23 cellular contexts compared by ENCODE assay signal in genomic region chr15:90760661-90761232, GRCh38. TPM values are rescaled to one million over a fixed set of nuclear protein-coding genes. Genes with fewer than 3 reads are reported as not detected.
DNase-seq lines count a peak whose midpoint lies in the region; ATAC-seq and TF ChIP-seq lines count a peak whose summit lies in the region.
"Had no signal": no experiment of that assay in that cellular context is flagged by ENCODE, and none has a peak within 500 bp of the region (broad histone marks: within the 10 kb centered on the region; RNA-seq: fewer than 3 reads in every experiment).

No MANE protein-coding gene starts in this region.

- no peak for ATAC-seq in natural killer cell treated with Interleukin-12 subunit alpha and Interleukin-12 subunit beta and Interleukin-15 and Interleukin-18, amount 100 ng/mL, for 72 hours
- no peak for ATAC-seq in natural killer cell
- ATAC-seq in HG03460 (IDR thresholded peaks at IDR 0.05; ENCODE audit: unreplicated experiment) = no peak
- ATAC-seq in HG02763 (IDR thresholded peaks at IDR 0.05; ENCODE audit: unreplicated experiment) = no peak
- ATAC-seq: activated T-cell treated with anti-CD3 and anti-CD28 coated beads, Interleukin-2, amount 50 U/mL, for 72 hours; T-cell had no signal

- peak overlapping the region; percentile 30 to 35 for H3K27ac Mint-ChIP-seq in natural killer cell treated with Interleukin-12 subunit alpha and Interleukin-12 subunit beta and Interleukin-15 and Interleukin-18, amount 100 ng/mL, for 72 hours
- no peak overlapping the region for H3K27ac Mint-ChIP-seq in natural killer cell
- H3K27ac Mint-ChIP-seq: T-cell had no signal

- no peak for DNase-seq in natural killer cell treated with Interleukin-12 subunit alpha and Interleukin-12 subunit beta and Interleukin-15 and Interleukin-18, amount 100 ng/mL, for 72 hours (ENCODE audit: low spot score)
- DNase-seq in natural killer cell (no peak), caudate nucleus (lab: John Stamatoyannopoulos, UW) (no peak), mesendoderm (peak; percentile 14), tibial nerve (ENCODE audit: low spot score in 2 of 2) (no peak), COLO668 (lab: John Stamatoyannopoulos, UW; ENCODE audit: unreplicated experiment) (no peak)
- DNase-seq: activated CD4-positive, alpha-beta T cell treated with anti-CD3 and anti-CD28 coated beads for 1 hour; activated naive CD4-positive, alpha-beta T cell treated with anti-CD3 and anti-CD28 coated beads, Interleukin-2, amount 50 U/mL, for 16 hours; activated T-cell treated with anti-CD3 and anti-CD28 coated beads, Interleukin-2, amount 50 U/mL, for 72 hours; aorta; erythroblast; GDM1; KBM-7; MM.1S; NCI-H2171 treated with DMSO at 0.1 percent for 48 hours; NCI-H526 treated with DMSO at 0.1 percent for 48 hours; T-cell; testis had no signal

- H3K18ac ChIP-seq in mesendoderm (ENCODE audit: low read length) = no peak overlapping the region

- no peaks in the 10 kb centered on the region for H3K27me3 ChIP-seq in mesendoderm (ENCODE audit: insufficient read depth, low read length, poor library complexity)
- H3K27me3 ChIP-seq in tibial nerve = no peaks in the 10 kb centered on the region
- H3K27me3 ChIP-seq: testis had no signal

- no peak overlapping the region for H3K4me3 Mint-ChIP-seq in natural killer cell treated with Interleukin-12 subunit alpha and Interleukin-12 subunit beta and Interleukin-15 and Interleukin-18, amount 100 ng/mL, for 72 hours
- no peak overlapping the region for H3K4me3 Mint-ChIP-seq in natural killer cell
- H3K4me3 Mint-ChIP-seq: activated T-cell treated with anti-CD3 and anti-CD28 coated beads, Interleukin-2, amount 50 U/mL, for 72 hours; central memory CD8-positive, alpha-beta T cell; neural crest cell; T-cell had no signal

- peaks cover 8 to 19% of the 10 kb centered on the region in 2 donors for H3K4me1 Mint-ChIP-seq in natural killer cell treated with Interleukin-12 subunit alpha and Interleukin-12 subunit beta and Interleukin-15 and Interleukin-18, amount 100 ng/mL, for 72 hours (ENCODE audit: low read depth in 2 of 2)
- peaks cover 0 to 11% of the 10 kb centered on the region in 2 donors for H3K4me1 Mint-ChIP-seq in natural killer cell
- H3K4me1 Mint-ChIP-seq: central memory CD8-positive, alpha-beta T cell; T-cell had no signal

- peaks cover 39% of the 10 kb centered on the region for H3K36me3 Mint-ChIP-seq in natural killer cell treated with Interleukin-12 subunit alpha and Interleukin-12 subunit beta and Interleukin-15 and Interleukin-18, amount 100 ng/mL, for 72 hours
- peaks cover 14% of the 10 kb centered on the region for H3K36me3 Mint-ChIP-seq in natural killer cell

- H3K27ac ChIP-seq in caudate nucleus (ENCODE audit: low read depth, low read length) (peak overlapping the region; percentile 79), mesendoderm (ENCODE audit: low read depth, low read length) (no peak overlapping the region), tibial nerve (peak overlapping the region; percentile 4 to 83 (median 61))
- H3K27ac ChIP-seq: prostate gland, testis had no signal

- no peak overlapping the region for H2BK5ac ChIP-seq in mesendoderm (ENCODE audit: low read length)

- H3K4me1 ChIP-seq in mesendoderm (ENCODE audit: control insufficient read depth, low read depth, low read length) = no peaks in the 10 kb centered on the region
- H3K4me1 ChIP-seq in tibial nerve = peaks cover 0 to 38% (median 6%) of the 10 kb centered on the region in 4 donors
- H3K4me1 ChIP-seq: prostate gland had no signal

- H2AK5ac ChIP-seq in mesendoderm (ENCODE audit: low read length) = no peak overlapping the region

- no peaks in the 10 kb centered on the region for H3K9me3 ChIP-seq in tibial nerve
- H3K9me3 ChIP-seq: prostate gland, testis had no signal

- no peak overlapping the region for H3K4me2 ChIP-seq in mesendoderm (ENCODE audit: low read length)

- WGBS in mesendoderm (ENCODE audit: extremely low coverage, insufficient coverage, low lambda C conversion rate) = no CpG with 5 or more reads among the region's 1 CpG
- WGBS in tibial nerve, 2 donors = 52 to 71% methylated on average over 1 of the region's 1 CpG

- no peak for TF ChIP-seq EP300 in tibial nerve (IDR thresholded peaks at IDR 0.05)

- no peaks in the 10 kb centered on the region for H3K36me3 ChIP-seq in mesendoderm (ENCODE audit: control insufficient read depth, insufficient read depth, low read length)
- no peaks in the 10 kb centered on the region for H3K36me3 ChIP-seq in tibial nerve
- H3K36me3 ChIP-seq: prostate gland had no signal

- H4K8ac ChIP-seq in mesendoderm (ENCODE audit: low read depth, low read length) = no peak overlapping the region

- no peak overlapping the region for H2BK15ac ChIP-seq in mesendoderm (replicated peaks; ENCODE audit: low read depth)

- TF ChIP-seq CTCF in natural killer cell (IDR thresholded peaks at IDR 0.05) = no peak
- no peak for TF ChIP-seq CTCF in tibial nerve (IDR thresholded peaks at IDR 0.05)

- H3K27me3 Mint-ChIP-seq in natural killer cell treated with Interleukin-12 subunit alpha and Interleukin-12 subunit beta and Interleukin-15 and Interleukin-18, amount 100 ng/mL, for 72 hours = no peaks in the 10 kb centered on the region
- H3K27me3 Mint-ChIP-seq in natural killer cell (ENCODE audit: low read depth in 2 of 2) = no peaks in the 10 kb centered on the region
- H3K27me3 Mint-ChIP-seq: central memory CD8-positive, alpha-beta T cell; T-cell had no signal

- intact Hi-C loops in natural killer cell (cut with micrococcal nuclease) = no loop called here

- H4K5ac ChIP-seq in mesendoderm (ENCODE audit: low read length) = no peak overlapping the region

- no peak for TF ChIP-seq POLR2A in tibial nerve (IDR thresholded peaks at IDR 0.05)

- H3K56ac ChIP-seq in mesendoderm (ENCODE audit: low read length) = no peak overlapping the region

- no peaks in the 10 kb centered on the region for H3K79me1 ChIP-seq in mesendoderm (ENCODE audit: low read length)

- no peaks in the 10 kb centered on the region for H3K9me3 Mint-ChIP-seq in natural killer cell treated with Interleukin-12 subunit alpha and Interleukin-12 subunit beta and Interleukin-15 and Interleukin-18, amount 100 ng/mL, for 72 hours
- no peaks in the 10 kb centered on the region for H3K9me3 Mint-ChIP-seq in natural killer cell
- H3K9me3 Mint-ChIP-seq: activated T-cell treated with anti-CD3 and anti-CD28 coated beads, Interleukin-2, amount 50 U/mL, for 72 hours; central memory CD8-positive, alpha-beta T cell; neural crest cell; T-cell had no signal

- no peaks in the 10 kb centered on the region for H3K79me2 ChIP-seq in mesendoderm (ENCODE audit: control insufficient read depth, insufficient read depth, low read length)

- no peak overlapping the region for H3K9ac ChIP-seq in mesendoderm (ENCODE audit: low read length)

- no peak overlapping the region for H3K23ac ChIP-seq in mesendoderm (ENCODE audit: low read length)

- H3K4me3 ChIP-seq in mesendoderm (ENCODE audit: low read length) = no peak overlapping the region
- H3K4me3 ChIP-seq in tibial nerve = no peak overlapping the region
- H3K4me3 ChIP-seq: prostate gland, testis had no signal

- H2BK120ac ChIP-seq in mesendoderm (ENCODE audit: low read depth, low read length) = no peak overlapping the region

- H3K4ac ChIP-seq in mesendoderm (ENCODE audit: low read depth, low read length) = no peak overlapping the region

RNA-seq across cellular contexts. Expression of gene BLM, which starts 43.6 kb away (rescaled TPM):
- total RNA-seq in natural killer cell treated with Interleukin-12 subunit alpha and Interleukin-12 subunit beta and Interleukin-15 and Interleukin-18, amount 100 ng/mL, for 72 hours = 10 to 100 TPM; 49.6 to 58.7 TPM
- total RNA-seq in natural killer cell (10 to 100 TPM in 2 of 3 donors, 1 to 10 TPM in 1; 9.9 to 15.9 (median 14.1) TPM), tibial nerve (1 to 10 TPM in 2 of 4 donors, under 1 TPM in 2; 0.66 to 9.6 (median 1.0) TPM)
- polyA plus RNA-seq in mesendoderm (2013, experiment 1 of 2) = 33.2 TPM
- polyA plus RNA-seq in mesendoderm (2013, experiment 2 of 2) = 30.6 TPM

Comparison
In these comparisons a context has a peak if more than half of its experiments do, and no peak if none do; other contexts are left out.
1. H3K27ac Mint-ChIP-seq: peak in natural killer cell treated with Interleukin-12 subunit alpha and Interleukin-12 subunit beta and Interleukin-15 and Interleukin-18, amount 100 ng/mL, for 72 hours (2 of 2); none in natural killer cell (0 of 2).